8 cellular contexts compared by ENCODE assay signal in genomic region chr2:58240938-58241755, GRCh38. TPM values are rescaled to one million over a fixed set of nuclear protein-coding genes. Genes with fewer than 3 reads are reported as not detected.
DNase-seq lines count a peak whose midpoint lies in the region; ATAC-seq and TF ChIP-seq lines count a peak whose summit lies in the region.

Gene FANCL, minus strand, starts transcription at chr2:58241325. Its CDS starts 12 bp downstream, at chr2:58241313.

- peak; percentile 78 for ATAC-seq in HG02588 (IDR thresholded peaks at IDR 0.05; ENCODE audit: unreplicated experiment)
- peak; percentile 96 for ATAC-seq in SK-N-SH treated with all-trans-retinoic acid at 6 μM for 48 hours

- TF ChIP-seq EP300 in suprapubic skin (IDR thresholded peaks at IDR 0.05), result no peak

- H3K36me3 Mint-ChIP-seq in activated naive CD4-positive, alpha-beta T cell treated with anti-CD3 and anti-CD28 coated beads, Interleukin-2, amount 50 U/mL, for 24 hours, result no peaks in the 10 kb centered on the region

- peaks cover 7% of the 10 kb centered on the region for H3K27me3 Mint-ChIP-seq in activated naive CD4-positive, alpha-beta T cell treated with anti-CD3 and anti-CD28 coated beads, Interleukin-2, amount 50 U/mL, for 24 hours

- POLR2A ChIA-PET in GM10248 (lab: Yijun Ruan, JAX), result no interaction called here

- DNase-seq in GM10248 (ENCODE audit: extremely low spot score), result peak; percentile 90
- DNase-seq in NCI-H1048 (lab: John Stamatoyannopoulos, UW), result peak; percentile 87
- DNase-seq in glomerular visceral epithelial cell (ENCODE audit: extremely low spot score), result peak; percentile 92
- peak; percentile 89 for DNase-seq in occipital lobe (lab: John Stamatoyannopoulos, UW)
- DNase-seq in suprapubic skin (ENCODE audit: low spot score in 2 of 2), result peak; percentile 86 to 88

- TF ChIP-seq CTCF in GM10248 (IDR thresholded peaks at IDR 0.05; ENCODE audit: control extremely low read depth, extremely low read depth, low read depth, missing control alignments), result no peak
- no peak for TF ChIP-seq CTCF in suprapubic skin (IDR thresholded peaks at IDR 0.05)

- peak within 1 kb of the TSS; percentile 95 for H3K4me3 Mint-ChIP-seq in activated naive CD4-positive, alpha-beta T cell treated with anti-CD3 and anti-CD28 coated beads, Interleukin-2, amount 50 U/mL, for 24 hours

- H3K27ac ChIP-seq in suprapubic skin, result peak within 1 kb of the TSS; percentile 65

- peak within 1 kb of the TSS; percentile 74 for H3K4me3 ChIP-seq in suprapubic skin

- H3K4me1 ChIP-seq in suprapubic skin, result peaks cover 12% of the 10 kb centered on the region

- TF ChIP-seq POLR2A in suprapubic skin (IDR thresholded peaks at IDR 0.05), result peak in 1 of 2 donors; percentile 26

- no peaks in the 10 kb centered on the region for H3K27me3 ChIP-seq in suprapubic skin

- no peaks in the 10 kb centered on the region for H3K9me3 ChIP-seq in suprapubic skin

- H3K36me3 ChIP-seq in suprapubic skin, result no peaks in the 10 kb centered on the region

- H3K9me3 Mint-ChIP-seq in activated naive CD4-positive, alpha-beta T cell treated with anti-CD3 and anti-CD28 coated beads, Interleukin-2, amount 50 U/mL, for 24 hours, result no peaks in the 10 kb centered on the region

- H3K27ac Mint-ChIP-seq in activated naive CD4-positive, alpha-beta T cell treated with anti-CD3 and anti-CD28 coated beads, Interleukin-2, amount 50 U/mL, for 24 hours, result peak within 1 kb of the TSS; percentile 81

- WGBS in suprapubic skin, result 3% methylated on average over 32 of the region's 54 CpGs

- H3K4me1 Mint-ChIP-seq in activated naive CD4-positive, alpha-beta T cell treated with anti-CD3 and anti-CD28 coated beads, Interleukin-2, amount 50 U/mL, for 24 hours, result peaks cover 19% of the 10 kb centered on the region

- CTCF ChIA-PET in GM10248 (lab: Yijun Ruan, JAX), result interaction anchor here (0.6 kb wide), 1 partner anchor 51 kb away, joined by 3 read pairs; no protein-coding TSS in a partner anchor

TF ChIP-seq in SK-N-SH treated with all-trans-retinoic acid at 6 μM for 48 hours, 23 proteins besides CTCF, POLR2A, EP300 and RAD21:
- no peak for TF ChIP-seq ESRRG (CRISPR knock-in tag; IDR thresholded peaks at IDR 0.05)
- 0 out of 2 replicates have a peak, but pooled peaks have one; percentile 19 for TF ChIP-seq SNAI2 (CRISPR knock-in tag; IDR thresholded peaks at IDR 0.05)

RNA-seq across cellular contexts. Expression of gene FANCL, which starts in this region (rescaled TPM):
- total RNA-seq in occipital lobe, result 82.2 TPM
- 10 to 100 TPM in 3 of 4 donors, 1 to 10 TPM in 1; 7.8 to 21.0 (median 15.2) TPM for total RNA-seq in suprapubic skin

Comparison
In these comparisons a context has a peak if more than half of its experiments do, and no peak if none do; other contexts are left out.
1. Peak in every context shown above with its lines: DNase-seq, ATAC-seq, H3K4me3 ChIP-seq and H3K27ac ChIP-seq.